ENCODE assay signal across 9 cellular contexts in the genomic region with DNA sequence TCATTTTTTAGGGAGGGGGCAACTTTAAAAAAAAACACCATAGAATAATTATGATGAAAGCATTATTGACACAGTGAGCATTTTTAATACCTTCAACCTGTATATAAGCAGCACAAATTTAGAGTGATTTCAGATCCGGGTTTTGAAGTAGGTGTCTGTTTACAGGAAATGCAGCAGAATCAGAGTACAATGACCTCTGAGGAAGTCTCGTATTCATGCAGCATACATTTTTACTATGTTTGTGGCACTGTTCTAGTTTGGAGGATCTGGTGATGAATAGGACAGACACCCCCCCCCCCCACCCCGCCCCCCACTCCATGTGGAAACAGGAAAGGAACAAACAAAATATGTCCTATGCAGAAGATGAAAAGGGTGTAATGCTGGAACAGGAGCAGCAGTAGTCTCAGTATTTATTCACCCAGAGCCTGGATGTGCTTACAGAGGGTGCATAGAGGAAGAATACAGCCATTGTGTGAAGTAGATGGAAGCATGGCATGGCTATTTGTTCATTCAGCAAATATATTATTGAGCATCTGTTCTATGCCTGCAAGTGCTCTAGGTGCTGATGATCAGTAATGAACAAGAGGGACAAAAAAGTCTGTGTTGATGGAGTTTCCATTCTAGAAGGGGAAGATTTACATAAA. TPM values are rescaled to one million over a fixed set of nuclear protein-coding genes. Genes with fewer than 3 reads are reported as not detected.
DNase-seq lines count a peak whose midpoint lies in the region; FAIRE-seq and TF ChIP-seq lines count a peak whose summit lies in the region.
"Had no signal": no experiment of that assay in that cellular context is flagged by ENCODE, and none has a peak within 500 bp of the region (broad histone marks: within the 10 kb centered on the region; RNA-seq: fewer than 3 reads in every experiment).

No MANE protein-coding gene starts in this region.

- H3K4me1 ChIP-seq in small intestine (ENCODE audit: control insufficient read depth in 2 of 2, insufficient read depth in 1 of 2, low read depth in 1 of 2, low read length in 1 of 2) (peaks cover 2 to 9% of the 10 kb centered on the region in 2 donors), MM.1S (ENCODE audit: low read length) (peaks cover 21% of the 10 kb centered on the region)

- DNase-seq in NCI-H510A treated with DMSO at 0.1 percent for 48 hours (lab: John Stamatoyannopoulos, UW) = peak; percentile 71
- no peak for DNase-seq in NCI-H510A (lab: John Stamatoyannopoulos, UW)
- peak; percentile 69 for DNase-seq in NCI-H2196 treated with DMSO at 0.1 percent for 48 hours (lab: John Stamatoyannopoulos, UW; ENCODE audit: unreplicated experiment)
- no peak for DNase-seq in dorsolateral prefrontal cortex
- peak; percentile 16 for DNase-seq in small intestine
- no peak for DNase-seq in stimulated activated naive CD4-positive, alpha-beta T cell treated with Interleukin-2 at 50 U/mL for 16 hours (lab: John Stamatoyannopoulos, UW)
- DNase-seq in MM.1S = no peak
- DNase-seq in germinal center (ENCODE audit: low spot score) = no peak
- DNase-seq: T-helper 9 cell had no signal

- no peaks in the 10 kb centered on the region for H3K9me3 ChIP-seq in small intestine (ENCODE audit: control insufficient read depth, low read depth)
- no peaks in the 10 kb centered on the region for H3K9me3 ChIP-seq in MM.1S (replicated peaks; ENCODE audit: insufficient read depth, low read length)

- TF ChIP-seq CTCF in dorsolateral prefrontal cortex (IDR thresholded peaks at IDR 0.05 in 54 of 56, conservative IDR thresholded peaks at IDR 0.05 in 2 of 56; ENCODE audit: low read depth in 1 of 56, partially characterized antibody in 56 of 56) (no peak), MM.1S (IDR thresholded peaks at IDR 0.05; ENCODE audit: low read length) (no peak)

- peaks cover 6% of the 10 kb centered on the region; the same call in 1 of the 2 replicates for H3F3A ChIP-seq in MM.1S (ENCODE audit: insufficient read depth, low read length)

- no peak overlapping the region for H3K4me2 ChIP-seq in MM.1S (ENCODE audit: low read depth, low read length)

- WGBS in small intestine, 3 donors = 36 to 38% (median 37%) methylated on average over 3 of the region's 3 CpGs

- peak overlapping the region in 33 of 59 donors; percentile 0 to 59 (median 29) for H3K27ac ChIP-seq in dorsolateral prefrontal cortex
- H3K27ac ChIP-seq in small intestine (ENCODE audit: low read depth in 1 of 2, low read length in 1 of 2) = peak overlapping the region in 1 of 2 donors; percentile 71
- no peak overlapping the region for H3K27ac ChIP-seq in MM.1S (ENCODE audit: low read length)

- H3K9ac ChIP-seq in MM.1S (ENCODE audit: low read length) = no peak overlapping the region

- intact Hi-C loops in dorsolateral prefrontal cortex (cut with DNase I) = loop anchor here in 1 of 2 donors (5.0 kb wide), 1 partner anchor 39 kb away; no protein-coding TSS in a partner anchor

- no peaks in the 10 kb centered on the region for H3K27me3 ChIP-seq in dorsolateral prefrontal cortex
- no peaks in the 10 kb centered on the region for H3K27me3 ChIP-seq in small intestine (ENCODE audit: control insufficient read depth in 2 of 2, insufficient read depth in 2 of 2, low read length in 2 of 2)
- no peaks in the 10 kb centered on the region for H3K27me3 ChIP-seq in MM.1S (replicated peaks; ENCODE audit: insufficient read depth, low read length)

- peaks cover 91% of the 10 kb centered on the region for H3K79me2 ChIP-seq in MM.1S (ENCODE audit: low read length)

- H2AFZ ChIP-seq in MM.1S (ENCODE audit: low read length) = no peak overlapping the region

- H3K36me3 ChIP-seq in small intestine (ENCODE audit: control insufficient read depth in 2 of 2, insufficient read depth in 2 of 2, low read length in 2 of 2) (no peaks in the 10 kb centered on the region), MM.1S (replicated peaks; ENCODE audit: insufficient read depth, low read length) (no peaks in the 10 kb centered on the region)

- peaks cover 60% of the 10 kb centered on the region for H4K20me1 ChIP-seq in MM.1S (ENCODE audit: insufficient read depth, low read length)

- FAIRE-seq in small intestine (lab: Jason Lieb, UNC) = no peak

- peak overlapping the region in 4 of 59 donors; percentile 7 to 24 (median 14) for H3K4me3 ChIP-seq in dorsolateral prefrontal cortex
- H3K4me3 ChIP-seq in small intestine (ENCODE audit: low read depth in 1 of 2, low read length in 2 of 2) = no peak overlapping the region
- H3K4me3 ChIP-seq in MM.1S (ENCODE audit: low read length) = no peak overlapping the region

- no peaks in the 10 kb centered on the region for H3K9me2 ChIP-seq in MM.1S (replicated peaks; ENCODE audit: insufficient read depth, low read length)

RNA-seq across cellular contexts. Expression of gene VAPB, which starts 19.7 kb away (rescaled TPM):
- 100 to 1,000 TPM in 45 of 120 experiments, 10 to 100 TPM in 75; 59.1 to 124 (median 96.7) TPM for total RNA-seq in dorsolateral prefrontal cortex
- 10 to 100 TPM; 36.5 to 38.5 (median 37.1) TPM for polyA plus RNA-seq in small intestine

Comparison
In these comparisons a context has a peak if more than half of its experiments do, and no peak if none do; other contexts are left out.
1. DNase-seq: peak in NCI-H510A treated with DMSO at 0.1 percent for 48 hours (single experiment), NCI-H2196 treated with DMSO at 0.1 percent for 48 hours (single experiment) and small intestine (single experiment); none in NCI-H510A (single experiment), dorsolateral prefrontal cortex (0 of 10), stimulated activated naive CD4-positive, alpha-beta T cell treated with Interleukin-2 at 50 U/mL for 16 hours (single experiment), MM.1S (single experiment) and germinal center (single experiment).